ENCODE assay signal across 16 cellular contexts in genomic region chr2:164126960-164127359, GRCh38.
DNase-seq lines count a peak whose midpoint lies in the region; ATAC-seq and TF ChIP-seq lines count a peak whose summit lies in the region.
"Had no signal": no experiment of that assay in that cellular context is flagged by ENCODE, and none has a peak within 500 bp of the region (broad histone marks: within the 10 kb centered on the region; RNA-seq: fewer than 3 reads in every experiment).

No MANE protein-coding gene starts in this region.

- no peak overlapping the region for H3K27ac ChIP-seq in tibial artery
- H3K27ac ChIP-seq in left lung: no peak overlapping the region

- 0 out of 2 replicates have a peak, but pooled peaks cover 5% of the 10 kb centered on the region for H3K9me3 Mint-ChIP-seq in WTC11
- H3K9me3 Mint-ChIP-seq: naive B cell had no signal

- no peaks in the 10 kb centered on the region; the same call in 1 of the 2 replicates for H3K27me3 Mint-ChIP-seq in WTC11 (ENCODE audit: low read depth)
- H3K27me3 Mint-ChIP-seq: naive B cell, T-helper 17 cell had no signal

- intact Hi-C loops in tibial artery (cut with DNase I; ENCODE audit: low total_unique reads): no loop called here
- intact Hi-C loops in left lung (cut with DNase I): no loop called here

- H3K36me3 Mint-ChIP-seq in WTC11: no peaks in the 10 kb centered on the region
- H3K36me3 Mint-ChIP-seq: naive B cell had no signal

- no peak for TF ChIP-seq CTCF in WTC11 (IDR thresholded peaks at IDR 0.05)
- peak; percentile 45 to 55 for TF ChIP-seq CTCF in tibial artery (IDR thresholded peaks at IDR 0.05)
- peak in 1 of 2 donors; percentile 21 for TF ChIP-seq CTCF in left lung (IDR thresholded peaks at IDR 0.05)

- CTCF ChIA-PET in WTC11 (lab: Charles Lee): interaction anchor here (1.0 kb wide), 1 partner anchor 352 kb away, joined by 3 read pairs; no protein-coding TSS in a partner anchor

- no peaks in the 10 kb centered on the region for H3K9me3 ChIP-seq in tibial artery
- H3K9me3 ChIP-seq in left lung: no peaks in the 10 kb centered on the region

- peaks cover 0 to 4% (median 0%) of the 10 kb centered on the region in 4 donors for H3K4me1 ChIP-seq in tibial artery
- no peaks in the 10 kb centered on the region for H3K4me1 ChIP-seq in left lung

- H3K36me3 ChIP-seq in tibial artery (no peaks in the 10 kb centered on the region), left lung (no peaks in the 10 kb centered on the region)

- H3K4me3 Mint-ChIP-seq in WTC11: no peak overlapping the region
- H3K4me3 Mint-ChIP-seq: naive B cell, T-helper 17 cell had no signal

- DNase-seq in DMS53 (lab: John Stamatoyannopoulos, UW): peak; percentile 14
- no peak for DNase-seq in DMS53 treated with DMSO at 0.1 percent for 48 hours (lab: John Stamatoyannopoulos, UW; ENCODE audit: unreplicated experiment)
- DNase-seq in WTC11 (ENCODE audit: low spot score): no peak
- DNase-seq in glomerular visceral epithelial cell (ENCODE audit: extremely low spot score): peak; percentile 38
- no peak for DNase-seq in tibial artery
- DNase-seq in left lung: no peak
- DNase-seq in stimulated activated naive CD8-positive, alpha-beta T cell treated with anti-CD3 and anti-CD28 coated beads, Interleukin-15, Interleukin-2, amounts not matched to agents 100 U/mL and 50 U/mL, for 24 hours: no peak
- no peak for DNase-seq in NCI-H82 treated with DMSO at 0.1 percent for 48 hours (lab: John Stamatoyannopoulos, UW; ENCODE audit: unreplicated experiment)
- DNase-seq: 8988T; activated CD4-positive, alpha-beta T cell treated with anti-CD3 and anti-CD28 coated beads, Interleukin-2, amount 50 U/mL, for 48 hours; activated naive CD4-positive, alpha-beta T cell treated with anti-CD3 and anti-CD28 coated beads, Interleukin-2, amount 50 U/mL, for 16 hours; effector memory CD4-positive, alpha-beta T cell; naive B cell; NCI-H1105; NCI-H69; T-helper 17 cell had no signal

- ATAC-seq in WTC11: peak; percentile 36; the same call in 1 of the 2 replicates
- ATAC-seq in left lung: no peak
- ATAC-seq in stimulated activated naive CD8-positive, alpha-beta T cell treated with anti-CD3 and anti-CD28 coated beads, Interleukin-15, Interleukin-2, amounts not matched to agents 100 U/mL and 50 U/mL, for 24 hours: no peak
- ATAC-seq: T-helper 17 cell had no signal

- POLR2A ChIA-PET in WTC11 (lab: Charles Lee): no interaction called here

- no peaks in the 10 kb centered on the region for H3K27me3 ChIP-seq in tibial artery
- no peaks in the 10 kb centered on the region for H3K27me3 ChIP-seq in left lung

- no peaks in the 10 kb centered on the region for H3K4me1 Mint-ChIP-seq in WTC11
- H3K4me1 Mint-ChIP-seq: naive B cell, T-helper 17 cell had no signal

- H3K4me3 ChIP-seq in tibial artery (no peak overlapping the region), left lung (no peak overlapping the region)

- H3K27ac Mint-ChIP-seq in WTC11: no peak overlapping the region
- H3K27ac Mint-ChIP-seq: naive B cell, T-helper 17 cell had no signal

TF ChIP-seq in WTC11, 78 proteins besides CTCF, POLR2A, EP300 and RAD21:
- TF ChIP-seq, protein P1, sequence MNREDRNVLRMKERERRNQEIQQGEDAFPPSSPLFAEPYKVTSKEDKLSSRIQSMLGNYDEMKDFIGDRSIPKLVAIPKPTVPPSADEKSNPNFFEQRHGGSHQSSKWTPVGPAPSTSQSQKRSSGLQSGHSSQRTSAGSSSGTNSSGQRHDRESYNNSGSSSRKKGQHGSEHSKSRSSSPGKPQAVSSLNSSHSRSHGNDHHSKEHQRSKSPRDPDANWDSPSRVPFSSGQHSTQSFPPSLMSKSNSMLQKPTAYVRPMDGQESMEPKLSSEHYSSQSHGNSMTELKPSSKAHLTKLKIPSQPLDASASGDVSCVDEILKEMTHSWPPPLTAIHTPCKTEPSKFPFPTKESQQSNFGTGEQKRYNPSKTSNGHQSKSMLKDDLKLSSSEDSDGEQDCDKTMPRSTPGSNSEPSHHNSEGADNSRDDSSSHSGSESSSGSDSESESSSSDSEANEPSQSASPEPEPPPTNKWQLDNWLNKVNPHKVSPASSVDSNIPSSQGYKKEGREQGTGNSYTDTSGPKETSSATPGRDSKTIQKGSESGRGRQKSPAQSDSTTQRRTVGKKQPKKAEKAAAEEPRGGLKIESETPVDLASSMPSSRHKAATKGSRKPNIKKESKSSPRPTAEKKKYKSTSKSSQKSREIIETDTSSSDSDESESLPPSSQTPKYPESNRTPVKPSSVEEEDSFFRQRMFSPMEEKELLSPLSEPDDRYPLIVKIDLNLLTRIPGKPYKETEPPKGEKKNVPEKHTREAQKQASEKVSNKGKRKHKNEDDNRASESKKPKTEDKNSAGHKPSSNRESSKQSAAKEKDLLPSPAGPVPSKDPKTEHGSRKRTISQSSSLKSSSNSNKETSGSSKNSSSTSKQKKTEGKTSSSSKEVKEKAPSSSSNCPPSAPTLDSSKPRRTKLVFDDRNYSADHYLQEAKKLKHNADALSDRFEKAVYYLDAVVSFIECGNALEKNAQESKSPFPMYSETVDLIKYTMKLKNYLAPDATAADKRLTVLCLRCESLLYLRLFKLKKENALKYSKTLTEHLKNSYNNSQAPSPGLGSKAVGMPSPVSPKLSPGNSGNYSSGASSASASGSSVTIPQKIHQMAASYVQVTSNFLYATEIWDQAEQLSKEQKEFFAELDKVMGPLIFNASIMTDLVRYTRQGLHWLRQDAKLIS (CRISPR knock-in tag; IDR thresholded peaks at IDR 0.05; ENCODE audit: borderline replicate concordance): no peak
- TF ChIP-seq, protein P2, sequence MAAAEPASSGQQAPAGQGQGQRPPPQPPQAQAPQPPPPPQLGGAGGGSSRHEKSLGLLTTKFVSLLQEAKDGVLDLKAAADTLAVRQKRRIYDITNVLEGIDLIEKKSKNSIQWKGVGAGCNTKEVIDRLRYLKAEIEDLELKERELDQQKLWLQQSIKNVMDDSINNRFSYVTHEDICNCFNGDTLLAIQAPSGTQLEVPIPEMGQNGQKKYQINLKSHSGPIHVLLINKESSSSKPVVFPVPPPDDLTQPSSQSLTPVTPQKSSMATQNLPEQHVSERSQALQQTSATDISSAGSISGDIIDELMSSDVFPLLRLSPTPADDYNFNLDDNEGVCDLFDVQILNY (CRISPR knock-in tag; IDR thresholded peaks at IDR 0.05): no peak
- TF ChIP-seq ETV6 (CRISPR knock-in tag; IDR thresholded peaks at IDR 0.05) (no peak), MXD4 (CRISPR knock-in tag; IDR thresholded peaks at IDR 0.05; ENCODE audit: borderline replicate concordance) (no peak), JAZF1 (CRISPR knock-in tag; IDR thresholded peaks at IDR 0.05) (no peak), RELA (CRISPR knock-in tag; IDR thresholded peaks at IDR 0.05; ENCODE audit: borderline replicate concordance) (no peak), USF2 (CRISPR knock-in tag; IDR thresholded peaks at IDR 0.05) (no peak)

Comparison
In these comparisons a context has a peak if more than half of its experiments do, and no peak if none do; other contexts are left out.
1. DNase-seq: peak in DMS53 (single experiment) and glomerular visceral epithelial cell (single experiment); none in DMS53 treated with DMSO at 0.1 percent for 48 hours (single experiment), WTC11 (single experiment), tibial artery (0 of 2), left lung (0 of 2), stimulated activated naive CD8-positive, alpha-beta T cell treated with anti-CD3 and anti-CD28 coated beads, Interleukin-15, Interleukin-2, amounts not matched to agents 100 U/mL and 50 U/mL, for 24 hours (single experiment) and NCI-H82 treated with DMSO at 0.1 percent for 48 hours (single experiment).